In genomic region chr5:172809774-172810173, GRCh38 we compare ENCODE assay signal across 28 cellular contexts.
"Had no signal": no experiment of that assay in that cellular context is flagged by ENCODE, and none has a peak within 500 bp of the region (broad histone marks: within the 10 kb centered on the region; RNA-seq: fewer than 3 reads in every experiment).

No MANE protein-coding gene starts in this region.

- H3K4me3 ChIP-seq: neural progenitor cell, ovary, psoas muscle, right lobe of liver, sigmoid colon, stomach, thoracic aorta, thyroid gland, tibial nerve, upper lobe of left lung, vagina had no signal

- H3K9me3 Mint-ChIP-seq: natural killer cell; stimulated activated effector memory CD8-positive, alpha-beta T cell treated with anti-CD3 and anti-CD28 coated beads, Interleukin-12 subunit alpha, Interleukin-12 subunit beta, amount 100 ng/mL, for 72 hours; stimulated activated naive CD8-positive, alpha-beta T cell treated with anti-CD3 and anti-CD28 coated beads, Interleukin-15, Interleukin-2, amounts not matched to agents 100 ng/mL and 50 ng/mL, for 24 hours had no signal

- H3K9ac ChIP-seq: neural progenitor cell, parathyroid adenoma had no signal

- H2AFZ ChIP-seq: neural progenitor cell, parathyroid adenoma had no signal

- H3K36me3 ChIP-seq: neural progenitor cell, ovary, right lobe of liver, sigmoid colon, stomach, thoracic aorta, thyroid gland, tibial nerve, upper lobe of left lung, vagina had no signal

- H3K4me1 ChIP-seq: neural progenitor cell, parathyroid adenoma, psoas muscle had no signal

- H3K27me3 ChIP-seq: neural progenitor cell, ovary, right lobe of liver, sigmoid colon, stomach, thyroid gland, tibial nerve, upper lobe of left lung, vagina had no signal

- H3K4me3 Mint-ChIP-seq: natural killer cell; nephron; neural progenitor cell; stimulated activated effector memory CD8-positive, alpha-beta T cell treated with anti-CD3 and anti-CD28 coated beads, Interleukin-12 subunit alpha, Interleukin-12 subunit beta, amount 100 ng/mL, for 72 hours; stimulated activated naive B cell treated with anti-CD40 and anti-IgM and Interleukin-4, amounts not matched to agents 10 μg/mL and 1 μg/mL and 100 μg/mL, for 72 hours; stimulated activated naive CD8-positive, alpha-beta T cell treated with anti-CD3 and anti-CD28 coated beads, Interleukin-15, Interleukin-2, amounts not matched to agents 100 ng/mL and 50 ng/mL, for 24 hours had no signal

- H3K27ac ChIP-seq: neural progenitor cell, ovary, parathyroid adenoma, psoas muscle, right lobe of liver, sigmoid colon, stomach, thoracic aorta, thyroid gland, tibial nerve, upper lobe of left lung, vagina had no signal

- H3K9me3 ChIP-seq: psoas muscle, right lobe of liver, sigmoid colon, thyroid gland had no signal

- H3K36me3 Mint-ChIP-seq: natural killer cell, neural progenitor cell had no signal

- H3K4me2 ChIP-seq: neural progenitor cell had no signal

- H3K4me1 Mint-ChIP-seq: nephron had no signal

- DNase-seq: natural killer cell; occipital lobe; ovary; posterior cingulate gyrus; psoas muscle; right cardiac atrium; right lobe of liver; sigmoid colon; small intestine; stimulated activated CD4-positive, alpha-beta T cell treated with anti-CD3 and anti-CD28 coated beads, Interleukin-15, amount 100 ng/mL, for 24 hours; stimulated activated CD4-positive, alpha-beta T cell treated with anti-CD3 and anti-CD28 coated beads, Interleukin-2, amount 100 ng/mL, for 24 hours; stimulated activated CD4-positive, alpha-beta T cell treated with anti-CD3 and anti-CD28 coated beads, Interleukin-2, amount 100 ng/mL, for 48 hours; stimulated activated CD4-positive, alpha-beta T cell treated with anti-CD3 and anti-CD28 coated beads, Interleukin-4, amount 100 ng/mL, for 24 hours; stimulated activated naive B cell treated with anti-CD40 and anti-IgM and Interleukin-4, amounts not matched to agents 10 μg/mL and 1 μg/mL and 100 μg/mL, for 72 hours; stimulated activated naive CD4-positive, alpha-beta T cell treated with Interleukin-2 at 50 U/mL for 16 hours; stomach; thyroid gland; trophoblast cell; upper lobe of left lung had no signal

- H3K27me3 Mint-ChIP-seq: stimulated activated naive B cell treated with anti-CD40 and anti-IgM and Interleukin-4, amounts not matched to agents 10 μg/mL and 1 μg/mL and 100 μg/mL, for 72 hours; stimulated activated naive CD8-positive, alpha-beta T cell treated with anti-CD3 and anti-CD28 coated beads, Interleukin-15, Interleukin-2, amounts not matched to agents 100 ng/mL and 50 ng/mL, for 24 hours had no signal

- H3K27ac Mint-ChIP-seq: nephron; neural progenitor cell; progenitor cell of endocrine pancreas; stimulated activated effector memory CD8-positive, alpha-beta T cell treated with anti-CD3 and anti-CD28 coated beads, Interleukin-12 subunit alpha, Interleukin-12 subunit beta, amount 100 ng/mL, for 72 hours; stimulated activated naive B cell treated with anti-CD40 and anti-IgM and Interleukin-4, amounts not matched to agents 10 μg/mL and 1 μg/mL and 100 μg/mL, for 72 hours; stimulated activated naive CD8-positive, alpha-beta T cell treated with anti-CD3 and anti-CD28 coated beads, Interleukin-15, Interleukin-2, amounts not matched to agents 100 ng/mL and 50 ng/mL, for 24 hours had no signal

- ATAC-seq: natural killer cell; psoas muscle; right cardiac atrium; right lobe of liver; stimulated activated effector memory CD8-positive, alpha-beta T cell treated with anti-CD3 and anti-CD28 coated beads, Interleukin-12 subunit alpha, Interleukin-12 subunit beta, amount 100 ng/mL, for 72 hours; stimulated activated naive B cell treated with anti-CD40 and anti-IgM and Interleukin-4, amounts not matched to agents 10 μg/mL and 1 μg/mL and 100 μg/mL, for 72 hours had no signal
